Comparison of ENCODE assay signal across 1 cellular context in genomic region chr10:97717627-97718026, GRCh38.
TF ChIP-seq lines count a peak whose summit lies in the region.

No MANE protein-coding gene starts in this region.

TF ChIP-seq in SK-N-SH, 30 proteins besides CTCF, POLR2A, EP300 and RAD21 (continued from another document):
- TF ChIP-seq USF1 (IDR thresholded peaks at IDR 0.05; ENCODE audit: borderline replicate concordance, low read depth) (no peak), YY1 (IDR thresholded peaks at IDR 0.05; ENCODE audit: low read depth) (no peak), REST (IDR thresholded peaks at IDR 0.05; ENCODE audit: low read depth, low read length) (no peak), TAF1 (IDR thresholded peaks at IDR 0.05; ENCODE audit: borderline replicate concordance, low read depth, low read length) (no peak), FOSL2 (IDR thresholded peaks at IDR 0.05; ENCODE audit: borderline replicate concordance, low read depth) (no peak), NFIC (IDR thresholded peaks at IDR 0.05; ENCODE audit: borderline replicate concordance) (no peak), EZH2phosphoT487 (IDR thresholded peaks at IDR 0.05; ENCODE audit: borderline replicate concordance, low read depth) (no peak), NRF1 (IDR thresholded peaks at IDR 0.05; ENCODE audit: low read depth, low read length) (no peak), GABPA (IDR thresholded peaks at IDR 0.05; ENCODE audit: low read depth) (no peak), ZBTB33 (IDR thresholded peaks at IDR 0.05; ENCODE audit: borderline replicate concordance, low read depth) (no peak), PBX3 (IDR thresholded peaks at IDR 0.05) (no peak), ELF1 (IDR thresholded peaks at IDR 0.05) (no peak), GATA2 (CRISPR knock-in tag; IDR thresholded peaks at IDR 0.05) (no peak)
